Comparison of ENCODE assay signal across 16 cellular contexts in genomic region chr1:163796394-163796821, GRCh38.
DNase-seq lines count a peak whose midpoint lies in the region; ATAC-seq, FAIRE-seq and TF ChIP-seq lines count a peak whose summit lies in the region.
"Had no signal": no experiment of that assay in that cellular context is flagged by ENCODE, and none has a peak within 500 bp of the region (broad histone marks: within the 10 kb centered on the region; RNA-seq: fewer than 3 reads in every experiment).

No MANE protein-coding gene starts in this region.

- no peak overlapping the region for H3K4me3 Mint-ChIP-seq in astrocyte (ENCODE audit: unreplicated experiment)
- H3K4me3 Mint-ChIP-seq: activated CD4-positive, alpha-beta memory T cell treated with anti-CD3 and anti-CD28 coated beads for 36 hours; activated naive CD4-positive, alpha-beta T cell treated with anti-CD3 and anti-CD28 coated beads, Interleukin-2, amount 50 U/mL, for 24 hours; T-cell had no signal

- H3K9me3 ChIP-seq in astrocyte (ENCODE audit: insufficient read depth, low read depth, low read length): no peaks in the 10 kb centered on the region
- peaks cover 0 to 5% (median 4%) of the 10 kb centered on the region in 3 donors for H3K9me3 ChIP-seq in esophagus squamous epithelium
- H3K9me3 ChIP-seq: mucosa of descending colon, upper lobe of right lung had no signal

- no peak overlapping the region for H3K27ac ChIP-seq in astrocyte (ENCODE audit: low read depth, low read length)
- H3K27ac ChIP-seq in esophagus squamous epithelium: peak overlapping the region in 1 of 4 donors; percentile 51
- H3K27ac ChIP-seq: dorsolateral prefrontal cortex, upper lobe of right lung had no signal

- DNase-seq in DMS153 treated with DMSO at 0.1 percent for 48 hours (lab: John Stamatoyannopoulos, UW; ENCODE audit: unreplicated experiment) (peak; percentile 69), NCI-H1436 (lab: John Stamatoyannopoulos, UW) (peak; percentile 23), astrocyte (ENCODE audit: low read depth) (peak; percentile 15), medulla oblongata (ENCODE audit: extremely low spot score) (peak; percentile 7), esophagus squamous epithelium (lab: John Stamatoyannopoulos, UW) (no peak)
- DNase-seq in NK-92 treated with Interleukin-12 subunit alpha and Interleukin-12 subunit beta, amount 100 ng/mL, for 24 hours (lab: John Stamatoyannopoulos, UW): no peak
- DNase-seq: activated CD4-positive, alpha-beta memory T cell treated with anti-CD3 and anti-CD28 coated beads for 36 hours; mucosa of descending colon; T-cell; upper lobe of right lung had no signal

- no peaks in the 10 kb centered on the region for H4K20me1 ChIP-seq in astrocyte (ENCODE audit: insufficient read depth, low read length)

- H3K4me3 ChIP-seq in astrocyte (ENCODE audit: insufficient read depth, low read depth, low read length) (no peak overlapping the region), esophagus squamous epithelium (no peak overlapping the region)
- H3K4me3 ChIP-seq: dorsolateral prefrontal cortex, mucosa of descending colon, upper lobe of right lung had no signal

- H3K9me3 Mint-ChIP-seq in astrocyte (ENCODE audit: unreplicated experiment): peaks cover 5% of the 10 kb centered on the region

- H3K27me3 ChIP-seq in astrocyte (ENCODE audit: insufficient read depth, low read length): no peaks in the 10 kb centered on the region
- no peaks in the 10 kb centered on the region for H3K27me3 ChIP-seq in esophagus squamous epithelium
- H3K27me3 ChIP-seq: dorsolateral prefrontal cortex, upper lobe of right lung had no signal

- intact Hi-C loops in esophagus squamous epithelium (cut with DNase I): no loop called here

- no peak for TF ChIP-seq POLR2A in esophagus squamous epithelium (IDR thresholded peaks at IDR 0.05)

- TF ChIP-seq CTCF in astrocyte (IDR thresholded peaks at IDR 0.05; ENCODE audit: insufficient read depth, low read depth, low read length) (no peak), esophagus squamous epithelium (IDR thresholded peaks at IDR 0.05) (no peak)

- no peak overlapping the region for H3K4me2 ChIP-seq in astrocyte (ENCODE audit: low read length)

- H3K27ac Mint-ChIP-seq in astrocyte (ENCODE audit: unreplicated experiment): no peak overlapping the region
- H3K27ac Mint-ChIP-seq: activated CD4-positive, alpha-beta memory T cell treated with anti-CD3 and anti-CD28 coated beads for 36 hours; activated naive CD4-positive, alpha-beta T cell treated with anti-CD3 and anti-CD28 coated beads, Interleukin-2, amount 50 U/mL, for 24 hours; T-cell had no signal

- WGBS in esophagus squamous epithelium, 2 donors: 11 to 24% methylated on average over 2 of the region's 2 CpGs

- no peaks in the 10 kb centered on the region for H3K79me2 ChIP-seq in astrocyte (ENCODE audit: insufficient read depth, low read length)

- no peak overlapping the region for H2AFZ ChIP-seq in astrocyte (ENCODE audit: low read depth, low read length)

- H3K4me1 ChIP-seq in astrocyte (ENCODE audit: insufficient read depth, low read length): no peaks in the 10 kb centered on the region
- peaks cover 0 to 20% (median 0%) of the 10 kb centered on the region in 3 donors for H3K4me1 ChIP-seq in esophagus squamous epithelium
- H3K4me1 ChIP-seq: upper lobe of right lung had no signal

- H3K36me3 ChIP-seq in astrocyte (ENCODE audit: insufficient read depth, low read length): no peaks in the 10 kb centered on the region
- no peaks in the 10 kb centered on the region for H3K36me3 ChIP-seq in esophagus squamous epithelium
- H3K36me3 ChIP-seq: upper lobe of right lung had no signal

- H3K4me1 Mint-ChIP-seq in astrocyte (ENCODE audit: low read depth, unreplicated experiment): no peaks in the 10 kb centered on the region
- H3K4me1 Mint-ChIP-seq: activated naive CD4-positive, alpha-beta T cell treated with anti-CD3 and anti-CD28 coated beads, Interleukin-2, amount 50 U/mL, for 24 hours; T-cell had no signal

- no peak for ATAC-seq in GM19023 (IDR thresholded peaks at IDR 0.05; ENCODE audit: unreplicated experiment)
- no peak for ATAC-seq in GM19397 (IDR thresholded peaks at IDR 0.05; ENCODE audit: unreplicated experiment)
- ATAC-seq: mucosa of descending colon, right cardiac atrium, T-cell, upper lobe of right lung had no signal

- no peaks in the 10 kb centered on the region for H3K27me3 Mint-ChIP-seq in astrocyte (ENCODE audit: low read depth, unreplicated experiment)
- H3K27me3 Mint-ChIP-seq: activated CD4-positive, alpha-beta memory T cell treated with anti-CD3 and anti-CD28 coated beads for 36 hours; activated naive CD4-positive, alpha-beta T cell treated with anti-CD3 and anti-CD28 coated beads, Interleukin-2, amount 50 U/mL, for 24 hours; T-cell had no signal

- H3K36me3 Mint-ChIP-seq in astrocyte (ENCODE audit: low read depth, unreplicated experiment): no peaks in the 10 kb centered on the region
- H3K36me3 Mint-ChIP-seq: activated CD4-positive, alpha-beta memory T cell treated with anti-CD3 and anti-CD28 coated beads for 36 hours; activated naive CD4-positive, alpha-beta T cell treated with anti-CD3 and anti-CD28 coated beads, Interleukin-2, amount 50 U/mL, for 24 hours; T-cell had no signal

- FAIRE-seq in astrocyte (lab: Jason Lieb, UNC): no peak
- FAIRE-seq: HTR-8/SVneo had no signal

- H3K9ac ChIP-seq in astrocyte (ENCODE audit: low read length): no peak overlapping the region

Comparison
In these comparisons a context has a peak if more than half of its experiments do, and no peak if none do; other contexts are left out.
1. DNase-seq: peak in DMS153 treated with DMSO at 0.1 percent for 48 hours (single experiment), NCI-H1436 (single experiment), astrocyte (single experiment) and medulla oblongata (single experiment); none in esophagus squamous epithelium (single experiment) and NK-92 treated with Interleukin-12 subunit alpha and Interleukin-12 subunit beta, amount 100 ng/mL, for 24 hours (single experiment).